Comparison of ENCODE assay signal across 8 cellular contexts in the genomic region with DNA sequence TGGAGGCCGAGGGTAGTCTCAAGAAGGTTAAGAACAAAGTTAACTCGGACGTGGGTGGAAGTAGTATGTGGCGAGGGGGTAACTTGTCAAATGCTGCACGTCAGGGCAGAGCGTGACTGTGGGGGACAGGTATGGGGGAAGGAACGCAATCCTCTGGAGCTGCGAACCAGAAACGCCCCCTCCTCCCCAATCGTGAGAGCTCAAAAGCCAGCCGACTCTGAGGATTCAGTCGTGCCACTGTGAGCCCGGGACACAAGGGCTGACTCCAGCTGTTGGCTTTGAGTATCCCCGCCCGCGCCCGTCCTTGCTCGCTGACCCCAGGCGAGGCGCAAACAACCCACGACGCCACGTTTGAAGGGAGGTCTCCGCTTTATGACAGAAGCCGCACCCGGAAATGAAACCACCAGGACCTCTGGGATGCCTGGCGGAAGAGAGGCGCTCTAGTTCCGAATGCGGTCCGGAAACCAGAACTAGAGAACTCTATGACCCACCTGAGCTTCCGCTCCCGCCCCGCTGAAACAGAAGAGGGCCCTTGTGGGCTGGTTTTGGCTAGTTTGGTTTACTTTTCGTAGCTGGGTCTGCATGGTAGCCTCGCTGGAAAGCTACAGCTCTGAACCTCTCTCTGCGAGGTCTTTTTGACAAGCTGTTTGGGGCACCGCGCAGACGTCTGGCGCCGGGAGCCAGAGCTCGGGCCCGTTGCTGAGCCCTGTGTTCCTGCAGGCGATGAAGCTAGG.
DNase-seq lines count a peak whose midpoint lies in the region; ATAC-seq and TF ChIP-seq lines count a peak whose summit lies in the region.

Gene PEX12 (minus strand): TSS at position 377 of the 734 bp plus-strand sequence. CDS start 550 bp downstream, outside the sequence.

- in situ Hi-C loops in GM13976 (cut with MboI; ENCODE audit: low sequenced_read_pairs, unreplicated experiment): no loop called here

- no peak for TF ChIP-seq CTCF in GM13976 (IDR thresholded peaks at IDR 0.05; ENCODE audit: borderline replicate concordance, control extremely low read depth, extremely low read depth, insufficient read depth, missing control alignments)

- DNase-seq in GM13976 (ENCODE audit: low spot score) (peak; percentile 85), NCI-H2029 (lab: John Stamatoyannopoulos, UW) (peak; percentile 90), T-helper 9 cell (peak; percentile 81), astrocyte of the hippocampus (ENCODE audit: low read depth, low spot score) (peak; percentile 90), hypothalamus (lab: John Stamatoyannopoulos, UW) (peak; percentile 27 to 97 (median 88)), retina (peak; percentile 93)

- peak; percentile 73 for ATAC-seq in HG02943 (IDR thresholded peaks at IDR 0.05; ENCODE audit: low read depth, unreplicated experiment)
- no peak for ATAC-seq in GM18858 (IDR thresholded peaks at IDR 0.05; ENCODE audit: unreplicated experiment)
